ENCODE assay signal across 8 cellular contexts in the genomic region with DNA sequence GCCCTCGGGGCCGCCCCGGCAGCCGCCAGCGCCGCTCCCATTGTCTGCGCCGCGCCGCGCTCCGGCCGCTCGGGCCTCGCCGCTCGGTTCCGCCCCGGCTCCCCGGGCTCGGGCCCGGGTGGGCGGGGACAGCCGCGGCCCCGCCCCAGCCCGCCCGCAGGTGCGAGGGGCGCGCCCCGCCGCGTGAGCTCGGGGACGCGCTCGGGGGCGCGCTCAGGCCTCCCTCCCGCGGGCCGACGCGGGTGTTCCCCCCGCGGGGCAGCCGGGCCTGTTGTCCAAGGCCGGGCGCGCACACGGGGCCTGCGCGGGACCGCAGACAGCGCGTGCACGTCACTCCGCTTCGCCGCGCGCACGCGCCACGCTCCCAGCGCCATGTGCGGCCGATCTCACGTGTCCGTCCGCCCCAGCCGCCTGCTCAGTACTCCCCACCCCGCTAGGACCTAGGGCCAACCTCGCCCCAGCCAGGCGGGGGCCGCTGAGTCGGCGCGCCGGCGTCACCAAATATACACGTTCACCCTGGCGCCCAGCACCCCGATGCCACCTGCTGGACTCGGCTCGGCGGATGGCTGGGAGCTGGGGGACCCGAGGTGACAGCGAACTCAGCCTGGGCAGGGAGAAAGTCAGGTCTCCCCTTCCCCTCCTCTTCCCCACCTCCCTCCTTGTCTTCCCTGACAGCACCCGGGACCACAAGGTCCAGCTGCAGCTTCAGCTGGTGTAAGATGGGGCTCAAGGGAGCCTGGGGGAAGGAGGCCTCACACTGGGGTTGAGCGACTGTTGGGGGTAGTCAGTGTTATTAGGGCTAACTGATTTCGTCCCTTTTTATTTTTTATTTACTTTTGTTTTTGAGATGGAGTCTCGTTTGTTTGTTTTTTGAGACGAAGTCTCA. TPM values are rescaled to one million over a fixed set of nuclear protein-coding genes. Genes with fewer than 3 reads are reported as not detected.
A peak's percentile ranks its signal among the peaks of the same experiment; 100 is the strongest.
DNase-seq lines count a peak whose midpoint lies in the region; ATAC-seq and TF ChIP-seq lines count a peak whose summit lies in the region.

No MANE protein-coding gene starts in this region.

- H3K27me3 ChIP-seq in BE2C = no peaks in the 10 kb centered on the region

- DNase-seq in BE2C (peak; percentile 93), NCI-H345 (lab: John Stamatoyannopoulos, UW) (peak; percentile 92), left kidney (ENCODE audit: low read depth, low spot score) (peak; percentile 93)
- DNase-seq in activated CD4-positive, alpha-beta T cell treated with anti-CD3 and anti-CD28 coated beads for 1 hour = peak; percentile 67
- peak; percentile 83 to 86 for DNase-seq in stimulated activated CD4-positive, alpha-beta T cell treated with anti-CD3 and anti-CD28 coated beads, Interleukin-2, amount 100 ng/mL, for 24 hours

- peak overlapping the region; percentile 97 for H3K27ac ChIP-seq in cingulate gyrus (ENCODE audit: low read depth, low read length)

- TF ChIP-seq CTCF in BE2C (IDR thresholded peaks at IDR 0.05; ENCODE audit: low read depth, low read length) = peak; percentile 16; the same call in 1 of the 2 replicates

- in situ Hi-C loops in GM18951 (cut with MboI; ENCODE audit: low sequenced_read_pairs, unreplicated experiment) = loop anchor here (5.0 to 10.0 kb wide), 2 partner anchors 42 to 115 kb away; partner anchors contain the start of gene GTF3C5

- H3K36me3 ChIP-seq in BE2C = no peaks in the 10 kb centered on the region

- peaks cover 15% of the 10 kb centered on the region for H3K4me1 ChIP-seq in BE2C

- H3K9me3 ChIP-seq in BE2C = no peaks in the 10 kb centered on the region

- peak overlapping the region; percentile 45 for H3K4me3 ChIP-seq in BE2C (ENCODE audit: low read depth, low read length)

- peak; percentile 57 for ATAC-seq in HG03139 (IDR thresholded peaks at IDR 0.05; ENCODE audit: unreplicated experiment)

- peak; percentile 68 for TF ChIP-seq POLR2A in GM18951 (IDR thresholded peaks at IDR 0.05; ENCODE audit: extremely low read depth, insufficient read depth, insufficient read length)

RNA-seq across cellular contexts. Expression of gene GBGT1, which starts 14.3 kb away (rescaled TPM):
- polyA plus RNA-seq in BE2C (2012; ENCODE audit: insufficient read depth, insufficient read length, low read depth) = 7.4 TPM

RNA-seq across cellular contexts. Expression of gene RALGDS, which starts 28.3 kb away (rescaled TPM):
- polyA plus RNA-seq in BE2C (2012; ENCODE audit: insufficient read depth, insufficient read length, low read depth) = 327 TPM

RNA-seq across cellular contexts. Expression of gene OBP2B, which starts 59.7 kb away (rescaled TPM):
- polyA plus RNA-seq in BE2C (2012; ENCODE audit: insufficient read depth, insufficient read length, low read depth) = not detected

Comparison
In these comparisons a context has a peak if more than half of its experiments do, and no peak if none do; other contexts are left out.
1. Peak in every context shown above with its lines: DNase-seq, ATAC-seq, H3K4me3 ChIP-seq and H3K27ac ChIP-seq.